Comparison of ENCODE assay signal across 10 cellular contexts in the genomic region with DNA sequence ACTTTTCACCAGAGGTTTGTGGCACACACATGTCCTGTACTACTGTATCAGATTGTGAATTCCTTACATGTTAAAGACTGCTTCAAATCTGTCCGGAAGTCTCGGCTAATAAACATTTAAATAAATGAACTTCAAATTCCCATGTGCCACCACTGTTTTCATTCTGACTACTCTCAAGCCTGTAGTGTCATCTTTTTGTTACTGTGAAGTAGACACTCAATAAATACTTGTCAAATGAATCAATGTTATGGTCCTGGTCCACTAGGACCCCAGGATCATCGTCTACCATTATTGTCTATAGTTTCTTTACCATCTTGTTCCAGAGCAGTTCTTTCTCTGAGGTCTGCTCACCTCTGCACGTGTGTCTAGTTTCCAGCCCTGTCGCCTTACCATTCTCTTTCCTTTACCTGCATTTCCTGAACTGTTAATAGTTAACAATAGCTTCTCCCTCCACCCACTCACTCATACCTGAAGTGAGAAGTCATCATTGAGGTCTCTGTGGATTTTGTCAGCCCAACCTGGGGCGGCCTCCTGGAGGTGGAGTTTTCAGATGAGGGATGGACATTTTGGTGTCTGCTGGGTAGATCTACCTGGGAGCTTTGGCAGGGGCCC.
DNase-seq lines count a peak whose midpoint lies in the region; ATAC-seq, FAIRE-seq and TF ChIP-seq lines count a peak whose summit lies in the region.
"Had no signal": no experiment of that assay in that cellular context is flagged by ENCODE, and none has a peak within 500 bp of the region (broad histone marks: within the 10 kb centered on the region; RNA-seq: fewer than 3 reads in every experiment).

No MANE protein-coding gene starts in this region.

- H3K4me3 Mint-ChIP-seq in CD4-positive, alpha-beta T cell = peak overlapping the region; percentile 82
- H3K4me3 Mint-ChIP-seq in naive thymus-derived CD8-positive, alpha-beta T cell = peak overlapping the region; percentile 28 to 90 (median 66)

- no peak for TF ChIP-seq POLR2A in IMR-90 (IDR thresholded peaks at IDR 0.05; ENCODE audit: low read depth, low read length)

- no peak overlapping the region for H2BK120ac ChIP-seq in IMR-90 (ENCODE audit: low read depth, low read length)

- TF ChIP-seq RAD21 in IMR-90 (IDR thresholded peaks at IDR 0.05; ENCODE audit: low read length) = no peak

- intact Hi-C loops in CD4-positive, alpha-beta T cell (cut with DNase I, micrococcal nuclease) = loop anchor here (2.0 kb wide), 2 partner anchors 39 to 43 kb away; no protein-coding TSS in a partner anchor
- intact Hi-C loops in IMR-90 (cut with micrococcal nuclease) = no loop called here

- TF ChIP-seq CTCF in CD4-positive, alpha-beta T cell (IDR thresholded peaks at IDR 0.05) = no peak
- no peak for TF ChIP-seq CTCF in IMR-90 (conservative IDR thresholded peaks at IDR 0.05; ENCODE audit: low read depth, low read length)
- TF ChIP-seq CTCF in brain microvascular endothelial cell (IDR thresholded peaks at IDR 0.05; ENCODE audit: low read depth, low read length, missing control alignments) = no peak
- no peak for TF ChIP-seq CTCF in D721Med (IDR thresholded peaks at IDR 0.05; ENCODE audit: insufficient read depth, missing control alignments)

- H3K9me3 ChIP-seq in CD4-positive, alpha-beta T cell (ENCODE audit: control insufficient read depth, low read length) = no peaks in the 10 kb centered on the region
- no peaks in the 10 kb centered on the region for H3K9me3 ChIP-seq in IMR-90 (ENCODE audit: control insufficient read depth, insufficient read depth, low read length)
- H3K9me3 ChIP-seq: neutrophil had no signal

- DNase-seq in CD4-positive, alpha-beta T cell = no peak
- DNase-seq in IMR-90 = no peak
- no peak for DNase-seq in brain microvascular endothelial cell
- no peak for DNase-seq in naive thymus-derived CD8-positive, alpha-beta T cell
- DNase-seq in D721Med (ENCODE audit: insufficient read length, low spot score) = no peak
- no peak for DNase-seq in GF-D8 (lab: John Stamatoyannopoulos, UW)
- no peak for DNase-seq in NK-92 (lab: John Stamatoyannopoulos, UW; ENCODE audit: unreplicated experiment)
- DNase-seq in DMS153 treated with DMSO at 0.1 percent for 48 hours (lab: John Stamatoyannopoulos, UW; ENCODE audit: unreplicated experiment) = no peak

- POLR2A ChIA-PET in CD4-positive, alpha-beta T cell (lab: Charles Lee) = interaction anchor here (0.9 to 9.9 kb wide), 13 partner anchors 8 to 143 kb away, joined by 4 to 90 read pairs (median 21); no protein-coding TSS in a partner anchor
- POLR2A ChIA-PET in IMR-90 (lab: Charles Lee; ENCODE audit: unreplicated experiment) = no interaction called here
- POLR2A ChIA-PET in naive thymus-derived CD8-positive, alpha-beta T cell (lab: Charles Lee) = interaction anchor here (0.8 to 9.9 kb wide), 12 partner anchors 8 to 142 kb away, joined by 3 to 304 read pairs (median 12); no protein-coding TSS in a partner anchor

- CTCF ChIA-PET in CD4-positive, alpha-beta T cell (lab: Charles Lee) = interaction anchor here (1.4 to 3.2 kb wide), 5 partner anchors 14 to 142 kb away, joined by 4 to 15 read pairs (median 9); no protein-coding TSS in a partner anchor
- CTCF ChIA-PET in IMR-90 (lab: Yijun Ruan, JAX) = no interaction called here

- no peak overlapping the region for H3K18ac ChIP-seq in IMR-90 (ENCODE audit: low read depth, low read length)

- peaks cover 99% of the 10 kb centered on the region for H3K4me1 Mint-ChIP-seq in CD4-positive, alpha-beta T cell (ENCODE audit: low read depth)
- H3K4me1 Mint-ChIP-seq in naive thymus-derived CD8-positive, alpha-beta T cell = peaks cover 67 to 100% (median 98%) of the 10 kb centered on the region in 4 donors

- FAIRE-seq in D721Med (lab: Jason Lieb, UNC) = no peak
- FAIRE-seq: endometrium had no signal

- dilution Hi-C loops in IMR-90 (cut with HindIII; ENCODE audit: low sequenced_read_pairs, unreplicated experiment) = no loop called here

- peak overlapping the region; percentile 46; the same call in 1 of the 2 replicates for H3K4ac ChIP-seq in IMR-90 (ENCODE audit: low read depth, low read length)

- no peak overlapping the region for H2AFZ ChIP-seq in IMR-90 (replicated peaks; ENCODE audit: low read length, poor library complexity)

- H3K27me3 Mint-ChIP-seq in CD4-positive, alpha-beta T cell = no peaks in the 10 kb centered on the region
- H3K27me3 Mint-ChIP-seq in naive thymus-derived CD8-positive, alpha-beta T cell = no peaks in the 10 kb centered on the region

- peaks cover 100% of the 10 kb centered on the region for H4K20me1 ChIP-seq in IMR-90 (ENCODE audit: insufficient read depth, low read length)

- H3K9me1 ChIP-seq in IMR-90 (ENCODE audit: insufficient read depth, low read length) = peaks cover 61% of the 10 kb centered on the region

- H2BK15ac ChIP-seq in IMR-90 (ENCODE audit: low read depth, low read length) = no peak overlapping the region

- WGBS in IMR-90 (ENCODE audit: extremely low coverage in 2 of 2, insufficient read length in 1 of 2), 2 experiments = no CpG with 5 or more reads among the region's 6 CpGs

- ATAC-seq in CD4-positive, alpha-beta T cell (ENCODE audit: poor library complexity) = no peak
- ATAC-seq in IMR-90 (ENCODE audit: low read depth) = no peak
- ATAC-seq in naive thymus-derived CD8-positive, alpha-beta T cell = no peak

- H3K36me3 Mint-ChIP-seq in CD4-positive, alpha-beta T cell (ENCODE audit: low read depth) = peaks cover 88% of the 10 kb centered on the region
- peaks cover 0 to 66% (median 14%) of the 10 kb centered on the region in 3 donors for H3K36me3 Mint-ChIP-seq in naive thymus-derived CD8-positive, alpha-beta T cell

- H3K27ac ChIP-seq in CD4-positive, alpha-beta T cell (ENCODE audit: low read depth, low read length) = peak overlapping the region; percentile 75
- H3K27ac ChIP-seq in IMR-90 (ENCODE audit: insufficient read depth, low read length) (no peak overlapping the region), brain microvascular endothelial cell (peak overlapping the region; percentile 28)

- H3K79me1 ChIP-seq in IMR-90 (ENCODE audit: low read depth in 1 of 2, low read length in 2 of 2) = peaks cover 59 to 97% of the 10 kb centered on the region in 2 experiments

- no peak overlapping the region for H3K9ac ChIP-seq in IMR-90 (ENCODE audit: low read depth, low read length)

- H3K36me3 ChIP-seq in IMR-90 (ENCODE audit: control insufficient read depth, insufficient read depth, low read length) (peaks cover 11% of the 10 kb centered on the region; the same call in 1 of the 2 replicates), brain microvascular endothelial cell (replicated peaks) (peaks cover 6% of the 10 kb centered on the region)
- H3K36me3 ChIP-seq: neutrophil had no signal

- peak overlapping the region; percentile 62; the same call in 1 of the 2 replicates for H2AK5ac ChIP-seq in IMR-90 (ENCODE audit: low read depth, low read length)

- no peak overlapping the region for H2BK20ac ChIP-seq in IMR-90 (ENCODE audit: low read depth, low read length)

- H3K23ac ChIP-seq in IMR-90 (ENCODE audit: low read depth, low read length) = peak overlapping the region; percentile 76

- 0 out of 2 replicates have a peak overlapping the region, but pooled peaks have one; percentile 13 for H3K14ac ChIP-seq in IMR-90 (replicated peaks; ENCODE audit: low read depth, low read length)

- no peak overlapping the region for H3K4me2 ChIP-seq in IMR-90 (ENCODE audit: low read depth, low read length)

- H3K27me3 ChIP-seq in CD4-positive, alpha-beta T cell (ENCODE audit: control insufficient read depth, insufficient read depth, low read length) = no peaks in the 10 kb centered on the region
- H3K27me3 ChIP-seq in IMR-90 (ENCODE audit: control insufficient read depth, insufficient read depth, low read length) (no peaks in the 10 kb centered on the region), brain microvascular endothelial cell (replicated peaks) (no peaks in the 10 kb centered on the region)
- H3K27me3 ChIP-seq: neutrophil had no signal

- in situ Hi-C loops in IMR-90 (cut with MboI; ENCODE audit: low sequenced_read_pairs) (no loop called here), brain microvascular endothelial cell (cut with HindIII; ENCODE audit: low pct_ligation_motif_present, low sequenced_read_pairs) (loop anchor here (25.0 kb wide), 1 partner anchor 136 kb away; no protein-coding TSS in a partner anchor)

- H4K91ac ChIP-seq in IMR-90 (ENCODE audit: insufficient read depth, low read depth, low read length) = peak overlapping the region; percentile 18; the same call in 1 of the 2 replicates

- no peak overlapping the region for H2BK5ac ChIP-seq in IMR-90 (ENCODE audit: low read depth, low read length, poor library complexity, severe bottlenecking)

- H3K27ac Mint-ChIP-seq in CD4-positive, alpha-beta T cell = peak overlapping the region; percentile 97
- peak overlapping the region; percentile 86 to 98 (median 95) for H3K27ac Mint-ChIP-seq in naive thymus-derived CD8-positive, alpha-beta T cell

- H3K4me3 ChIP-seq in IMR-90 (ENCODE audit: insufficient read depth, low read depth, low read length) (no peak overlapping the region), brain microvascular endothelial cell (ENCODE audit: low read depth, low read length) (no peak overlapping the region)

- no peaks in the 10 kb centered on the region for H3K9me3 Mint-ChIP-seq in CD4-positive, alpha-beta T cell
- H3K9me3 Mint-ChIP-seq in naive thymus-derived CD8-positive, alpha-beta T cell = peaks cover 0 to 10% (median 0%) of the 10 kb centered on the region in 9 donors

- no peak overlapping the region for H2AK9ac ChIP-seq in IMR-90 (replicated peaks; ENCODE audit: low read depth, low read length, poor library complexity)

- H3K56ac ChIP-seq in IMR-90 (ENCODE audit: extremely low read depth, insufficient read depth, low read length) = no peak overlapping the region

- H4K8ac ChIP-seq in IMR-90 (ENCODE audit: low read depth in 2 of 2, low read length in 2 of 2) = no peak overlapping the region; a peak in 1 of 4 replicates

- BruUV-seq in IMR-90 (replicated peaks; lab: Mats Ljungman, UMichigan) = no TSS peak

- peaks cover 69% of the 10 kb centered on the region for H3K4me1 ChIP-seq in IMR-90 (ENCODE audit: control insufficient read depth, insufficient read depth, low read length)

- no peak overlapping the region for H4K5ac ChIP-seq in IMR-90 (ENCODE audit: low read depth, low read length)

TF ChIP-seq in IMR-90, 13 proteins besides CTCF, POLR2A, EP300 and RAD21 (continues in another document):
- TF ChIP-seq RFX5 (IDR thresholded peaks at IDR 0.05; ENCODE audit: low read depth, low read length) (no peak), NFE2L2 (IDR thresholded peaks at IDR 0.05; ENCODE audit: low read depth, low read length) (no peak), MXI1 (IDR thresholded peaks at IDR 0.05; ENCODE audit: borderline replicate concordance, low read depth, low read length) (no peak), CEBPB (IDR thresholded peaks at IDR 0.05; ENCODE audit: low read depth, low read length) (no peak)
- TF ChIP-seq, protein P1, sequence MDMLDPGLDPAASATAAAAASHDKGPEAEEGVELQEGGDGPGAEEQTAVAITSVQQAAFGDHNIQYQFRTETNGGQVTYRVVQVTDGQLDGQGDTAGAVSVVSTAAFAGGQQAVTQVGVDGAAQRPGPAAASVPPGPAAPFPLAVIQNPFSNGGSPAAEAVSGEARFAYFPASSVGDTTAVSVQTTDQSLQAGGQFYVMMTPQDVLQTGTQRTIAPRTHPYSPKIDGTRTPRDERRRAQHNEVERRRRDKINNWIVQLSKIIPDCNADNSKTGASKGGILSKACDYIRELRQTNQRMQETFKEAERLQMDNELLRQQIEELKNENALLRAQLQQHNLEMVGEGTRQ (IDR thresholded peaks at IDR 0.05; ENCODE audit: low read depth, low read length) = no peak
